ENCODE assay signal across 24 cellular contexts in genomic region chr6:43310137-43310536, GRCh38. TPM values are rescaled to one million over a fixed set of nuclear protein-coding genes. Genes with fewer than 3 reads are reported as not detected.
"Had no signal": no experiment of that assay in that cellular context is flagged by ENCODE, and none has a peak within 500 bp of the region (broad histone marks: within the 10 kb centered on the region; RNA-seq: fewer than 3 reads in every experiment).

No MANE protein-coding gene starts in this region.

- H3K9me3 Mint-ChIP-seq: activated CD4-positive, alpha-beta T cell treated with anti-CD3 and anti-CD28 coated beads, Interleukin-2, amount 10 ng/mL, durations not matched to agents 7 days and 5 days; activated naive CD4-positive, alpha-beta T cell treated with anti-CD3 and anti-CD28 coated beads, Interleukin-2, amount 50 U/mL, for 72 hours; activated T-helper 1 cell treated with anti-CD3 and anti-CD28 coated beads, Interleukin-12 subunit alpha, Interleukin-12 subunit beta, Interleukin-2, Interleukin-4 antibody, amounts not matched to agents 30 ng/mL and 10 ng/mL and 1 ng/mL, durations not matched to agents 14 hours and 24 hours and 36 hours; dendritic cell treated with granulocyte-macrophage colony-stimulating factor and Interleukin-4, amounts not matched to agents 40 ng/mL and 50 ng/mL, for 4 days; naive thymus-derived CD8-positive, alpha-beta T cell; stimulated activated effector memory CD8-positive, alpha-beta T cell treated with anti-CD3 and anti-CD28 coated beads, Interleukin-12 subunit alpha, Interleukin-12 subunit beta, amount 100 ng/mL, for 72 hours had no signal

- H3K9me3 ChIP-seq: adrenal gland, esophagus muscularis mucosa, pancreas had no signal

- H3K4me3 Mint-ChIP-seq: activated CD4-positive, alpha-beta T cell treated with anti-CD3 and anti-CD28 coated beads, Interleukin-2, amount 10 ng/mL, durations not matched to agents 7 days and 5 days; activated T-helper 1 cell treated with anti-CD3 and anti-CD28 coated beads, Interleukin-12 subunit alpha, Interleukin-12 subunit beta, Interleukin-2, Interleukin-4 antibody, amounts not matched to agents 30 ng/mL and 10 ng/mL and 1 ng/mL, durations not matched to agents 14 hours and 24 hours and 36 hours; dendritic cell treated with granulocyte-macrophage colony-stimulating factor and Interleukin-4, amounts not matched to agents 40 ng/mL and 50 ng/mL, for 4 days had no signal

- H3K27ac ChIP-seq: adrenal gland, cardiac muscle cell, esophagus muscularis mucosa, pancreas had no signal

- H3K4me3 ChIP-seq: adrenal gland, cardiac muscle cell, esophagus muscularis mucosa, pancreas had no signal

- FAIRE-seq: endothelial cell of umbilical vein, pancreas, urothelium cell line had no signal

- ATAC-seq: activated CD4-positive, CD25-positive, alpha-beta regulatory T cell treated with anti-CD3 and anti-CD28 coated beads, Interleukin-2, amount 50 U/mL, for 24 hours; activated naive CD4-positive, alpha-beta T cell treated with anti-CD3 and anti-CD28 coated beads, Interleukin-2, amount 50 U/mL, for 72 hours; naive thymus-derived CD8-positive, alpha-beta T cell; pancreas; sciatic nerve; stimulated activated effector memory CD8-positive, alpha-beta T cell treated with anti-CD3 and anti-CD28 coated beads, Interleukin-12 subunit alpha, Interleukin-12 subunit beta, amount 100 ng/mL, for 72 hours had no signal

- H3K4me1 Mint-ChIP-seq: stimulated activated effector memory CD8-positive, alpha-beta T cell treated with anti-CD3 and anti-CD28 coated beads, Interleukin-12 subunit alpha, Interleukin-12 subunit beta, amount 100 ng/mL, for 72 hours had no signal

- DNase-seq: activated CD4-positive, alpha-beta T cell treated with anti-CD3 and anti-CD28 coated beads, Interleukin-2, amount 10 ng/mL, durations not matched to agents 7 days and 5 days; activated CD8-positive, alpha-beta memory T cell treated with anti-CD3 and anti-CD28 coated beads for 24 hours; activated gamma-delta T cell treated with Interleukin-2 at 50 U/mL for 16 hours; adrenal gland; effector CD8-positive, alpha-beta T cell; foreskin fibroblast; naive thymus-derived CD8-positive, alpha-beta T cell; pancreas; stimulated activated CD4-positive, alpha-beta T cell treated with anti-CD3 and anti-CD28 coated beads, Interleukin-4, amount 100 ng/mL, for 24 hours; T1000 had no signal

- H3K36me3 Mint-ChIP-seq: activated naive CD4-positive, alpha-beta T cell treated with anti-CD3 and anti-CD28 coated beads, Interleukin-2, amount 50 U/mL, for 72 hours; naive thymus-derived CD8-positive, alpha-beta T cell; stimulated activated effector memory CD8-positive, alpha-beta T cell treated with anti-CD3 and anti-CD28 coated beads, Interleukin-12 subunit alpha, Interleukin-12 subunit beta, amount 100 ng/mL, for 72 hours had no signal

- H3K27ac Mint-ChIP-seq: activated CD4-positive, alpha-beta T cell treated with anti-CD3 and anti-CD28 coated beads, Interleukin-2, amount 10 ng/mL, durations not matched to agents 7 days and 5 days; activated naive CD4-positive, alpha-beta T cell treated with anti-CD3 and anti-CD28 coated beads, Interleukin-2, amount 50 U/mL, for 72 hours; activated T-helper 1 cell treated with anti-CD3 and anti-CD28 coated beads, Interleukin-12 subunit alpha, Interleukin-12 subunit beta, Interleukin-2, Interleukin-4 antibody, amounts not matched to agents 30 ng/mL and 10 ng/mL and 1 ng/mL, durations not matched to agents 14 hours and 24 hours and 36 hours; dendritic cell treated with granulocyte-macrophage colony-stimulating factor and Interleukin-4, amounts not matched to agents 40 ng/mL and 50 ng/mL, for 4 days; naive thymus-derived CD8-positive, alpha-beta T cell; stimulated activated effector memory CD8-positive, alpha-beta T cell treated with anti-CD3 and anti-CD28 coated beads, Interleukin-12 subunit alpha, Interleukin-12 subunit beta, amount 100 ng/mL, for 72 hours had no signal

- H3K36me3 ChIP-seq: adrenal gland, cardiac muscle cell, esophagus muscularis mucosa, pancreas had no signal

- H3K27me3 ChIP-seq: adrenal gland, pancreas had no signal

RNA-seq across cellular contexts. Expression of gene CRIP3, which starts 1.5 kb away (rescaled TPM):
- total RNA-seq: activated T-helper 1 cell treated with anti-CD3 and anti-CD28 coated beads, Interleukin-12 subunit alpha, Interleukin-12 subunit beta, Interleukin-2, Interleukin-4 antibody, amounts not matched to agents 30 ng/mL and 10 ng/mL and 1 ng/mL, durations not matched to agents 14 hours and 24 hours and 36 hours; endothelial cell of umbilical vein; esophagus muscularis mucosa; glomerular endothelial cell; T-helper 1 cell treated with Interleukin-12 subunit alpha and Interleukin-12 subunit beta and Interleukin-4 antibody, amounts not matched to agents 30 ng/mL and 1 ng/mL, for 36 hours had no signal
- polyA plus RNA-seq: endothelial cell of umbilical vein; naive thymus-derived CD8-positive, alpha-beta T cell had no signal

RNA-seq across cellular contexts. Expression of gene SLC22A7, which starts 12.1 kb away (rescaled TPM):
- total RNA-seq: activated CD4-positive, alpha-beta T cell treated with anti-CD3 and anti-CD28 coated beads, Interleukin-2, amount 10 ng/mL, durations not matched to agents 7 days and 5 days; activated naive CD4-positive, alpha-beta T cell treated with anti-CD3 and anti-CD28 coated beads, Interleukin-2, amount 50 U/mL, for 72 hours; activated T-helper 1 cell treated with anti-CD3 and anti-CD28 coated beads, Interleukin-12 subunit alpha, Interleukin-12 subunit beta, Interleukin-2, Interleukin-4 antibody, amounts not matched to agents 30 ng/mL and 10 ng/mL and 1 ng/mL, durations not matched to agents 14 hours and 24 hours and 36 hours; cardiac muscle cell; chondrocyte; endothelial cell of umbilical vein; esophagus muscularis mucosa; glomerular endothelial cell; mesenteric fat pad; naive thymus-derived CD8-positive, alpha-beta T cell; sciatic nerve; T-helper 1 cell treated with Interleukin-12 subunit alpha and Interleukin-12 subunit beta and Interleukin-4 antibody, amounts not matched to agents 30 ng/mL and 1 ng/mL, for 36 hours had no signal
- polyA plus RNA-seq: adrenal gland; endothelial cell of umbilical vein; naive thymus-derived CD8-positive, alpha-beta T cell; pancreas had no signal
